1 cellular context compared by ENCODE assay signal in genomic region chr15:61057830-61058529, GRCh38.
TF ChIP-seq lines count a peak whose summit lies in the region.

No MANE protein-coding gene starts in this region.

TF ChIP-seq in GM12878, 131 proteins besides CTCF, POLR2A, EP300 and RAD21 (continued from another document):
- TF ChIP-seq ZBTB33 (IDR thresholded peaks at IDR 0.05) (no peak), ATF2 (IDR thresholded peaks at IDR 0.05; ENCODE audit: low read length) (no peak), RELB (IDR thresholded peaks at IDR 0.05; ENCODE audit: low read depth) (no peak), NR2F1 (conservative IDR thresholded peaks at IDR 0.05) (no peak), POLR2AphosphoS5 (IDR thresholded peaks at IDR 0.05; ENCODE audit: low read length) (no peak), ZNF687 (IDR thresholded peaks at IDR 0.05) (no peak)
TF ChIP-seq in GM12878: peak in this region for 0.
